ENCODE assay signal across 8 cellular contexts in genomic region chr17:40111221-40112128, GRCh38. TPM values are rescaled to one million over a fixed set of nuclear protein-coding genes. Genes with fewer than 3 reads are reported as not detected.
DNase-seq lines count a peak whose midpoint lies in the region; ATAC-seq, FAIRE-seq and TF ChIP-seq lines count a peak whose summit lies in the region.

No MANE protein-coding gene starts in this region.

- H2BK120ac ChIP-seq in IMR-90 (ENCODE audit: low read depth, low read length), result peak overlapping the region; percentile 93

- H3K27ac ChIP-seq in 22Rv1 (peak overlapping the region; percentile 89; the same call in 1 of the 2 replicates), IMR-90 (ENCODE audit: insufficient read depth, low read length) (peak overlapping the region; percentile 76), endothelial cell of umbilical vein (ENCODE audit: insufficient read depth, low read depth, low read length) (peak overlapping the region; percentile 88), mesodermal cell (ENCODE audit: low read depth, low read length, severe bottlenecking) (peak overlapping the region; percentile 89)

- TF ChIP-seq CTCF in 22Rv1 (IDR thresholded peaks at IDR 0.05) (peak; percentile 79), GM13977 (IDR thresholded peaks at IDR 0.05; ENCODE audit: extremely low read depth, insufficient read depth, missing control alignments) (peak; percentile 87), IMR-90 (conservative IDR thresholded peaks at IDR 0.05; ENCODE audit: low read depth, low read length) (peak; percentile 89), endothelial cell of umbilical vein (IDR thresholded peaks at IDR 0.05; ENCODE audit: extremely low read depth in 1 of 2, insufficient read depth in 1 of 2, low read depth in 1 of 2, low read length in 2 of 2) (peak; percentile 73 to 84)

- peak overlapping the region; percentile 10 to 87 for H4K8ac ChIP-seq in IMR-90 (ENCODE audit: low read depth in 2 of 2, low read length in 2 of 2)

- H3K23ac ChIP-seq in IMR-90 (ENCODE audit: low read depth, low read length), result peak overlapping the region; percentile 84

- no peaks in the 10 kb centered on the region for H3K9me3 ChIP-seq in IMR-90 (ENCODE audit: control insufficient read depth, insufficient read depth, low read length)
- H3K9me3 ChIP-seq in endothelial cell of umbilical vein (replicated peaks; ENCODE audit: control insufficient read depth, insufficient read depth, low read length), result no peaks in the 10 kb centered on the region
- H3K9me3 ChIP-seq in mesodermal cell (ENCODE audit: control insufficient read depth, low read length), result no peaks in the 10 kb centered on the region

- peak; percentile 92 for TF ChIP-seq RAD21 in IMR-90 (IDR thresholded peaks at IDR 0.05; ENCODE audit: low read length)

- CTCF ChIA-PET in IMR-90 (lab: Yijun Ruan, JAX) (interaction anchor here (0.6 to 2.5 kb wide), 17 partner anchors 10 to 97 kb away, joined by 3 to 12 read pairs (median 4); partner anchors contain the start of gene MED24), endothelial cell of umbilical vein (lab: Charles Lee) (interaction anchor here (0.6 to 5.8 kb wide), 31 partner anchors 8 to 1167 kb away, joined by 3 to 138 read pairs (median 6); partner anchors contain the start of genes CSF3, MED24, MSL1 and NR1D1)

- H3K9ac ChIP-seq in IMR-90 (ENCODE audit: low read depth, low read length) (peak overlapping the region; percentile 49), endothelial cell of umbilical vein (replicated peaks; ENCODE audit: extremely low read depth, insufficient read depth, low read length) (peak overlapping the region; percentile 75)

- H3K79me1 ChIP-seq in IMR-90 (ENCODE audit: low read depth in 1 of 2, low read length in 2 of 2), result peaks cover 0 to 47% of the 10 kb centered on the region in 2 experiments; a peak in 2 of 4 replicates

- dilution Hi-C loops in IMR-90 (cut with HindIII; ENCODE audit: low sequenced_read_pairs, unreplicated experiment), result no loop called here
- dilution Hi-C loops in endothelial cell of umbilical vein (cut with MboI; ENCODE audit: extremely low pct_ligation_motif_present, low sequenced_read_pairs), result no loop called here

- TF ChIP-seq POLR2A in IMR-90 (IDR thresholded peaks at IDR 0.05; ENCODE audit: low read depth, low read length), result 0 out of 2 replicates have a peak, but pooled peaks have one; percentile 25
- TF ChIP-seq POLR2A in endothelial cell of umbilical vein (IDR thresholded peaks at IDR 0.05; ENCODE audit: low read depth, low read length), result peak; percentile 25

- H3K79me2 ChIP-seq in endothelial cell of umbilical vein (ENCODE audit: control insufficient read depth, insufficient read depth, low read length), result no peaks in the 10 kb centered on the region

- H2AK5ac ChIP-seq in IMR-90 (ENCODE audit: low read depth, low read length), result peak overlapping the region; percentile 78

- H2BK20ac ChIP-seq in IMR-90 (ENCODE audit: low read depth, low read length), result peak overlapping the region; percentile 86

- peak overlapping the region; percentile 55; the same call in 1 of the 2 replicates for H3K56ac ChIP-seq in IMR-90 (ENCODE audit: extremely low read depth, insufficient read depth, low read length)

- peak; percentile 72 for ATAC-seq in IMR-90 (ENCODE audit: low read depth)

- H3K4ac ChIP-seq in IMR-90 (ENCODE audit: low read depth, low read length), result peak overlapping the region; percentile 90

- in situ Hi-C loops in GM13977 (cut with MboI; ENCODE audit: low pct_unique_long_range_greater_than_20kb, low sequenced_read_pairs, unreplicated experiment), result no loop called here
- in situ Hi-C loops in IMR-90 (cut with MboI; ENCODE audit: low sequenced_read_pairs), result no loop called here

- peak overlapping the region; percentile 58; the same call in 2 of the 3 replicates for H2BK15ac ChIP-seq in IMR-90 (ENCODE audit: low read depth, low read length)

- intact Hi-C loops in IMR-90 (cut with micrococcal nuclease) (loop anchor here (1.0 to 2.0 kb wide), 5 partner anchors 11 to 179 kb away; partner anchors contain the start of gene NR1D1), endothelial cell of umbilical vein (cut with micrococcal nuclease) (loop anchor here (1.0 kb wide), 9 partner anchors 10 to 152 kb away; partner anchors contain the start of gene PSMD3)

- H3K14ac ChIP-seq in IMR-90 (replicated peaks; ENCODE audit: low read depth, low read length), result peak overlapping the region; percentile 73

- H3K4me2 ChIP-seq in IMR-90 (ENCODE audit: low read depth, low read length) (peak overlapping the region; percentile 51), endothelial cell of umbilical vein (ENCODE audit: insufficient read depth, low read length) (peak overlapping the region; percentile 76)

- H3K9me1 ChIP-seq in IMR-90 (ENCODE audit: insufficient read depth, low read length) (peaks cover 23% of the 10 kb centered on the region), endothelial cell of umbilical vein (replicated peaks; ENCODE audit: control insufficient read depth, extremely low read depth, insufficient read depth, low read length) (no peaks in the 10 kb centered on the region)

- H3K27me3 ChIP-seq in IMR-90 (ENCODE audit: control insufficient read depth, insufficient read depth, low read length), result no peaks in the 10 kb centered on the region
- H3K27me3 ChIP-seq in endothelial cell of umbilical vein (ENCODE audit: control insufficient read depth in 2 of 2, insufficient read depth in 2 of 2, low read length in 2 of 2), result no peaks in the 10 kb centered on the region

- peak overlapping the region; percentile 89 for H2AFZ ChIP-seq in IMR-90 (replicated peaks; ENCODE audit: low read length, poor library complexity)
- H2AFZ ChIP-seq in endothelial cell of umbilical vein (ENCODE audit: low read depth, low read length), result peak overlapping the region; percentile 51

- POLR2A ChIA-PET in IMR-90 (lab: Charles Lee; ENCODE audit: unreplicated experiment), result interaction anchor here (0.5 kb wide), 1 partner anchor 13 kb away, joined by 3 read pairs; no protein-coding TSS in a partner anchor
- POLR2A ChIA-PET in endothelial cell of umbilical vein (lab: Charles Lee), result interaction anchor here (0.6 to 4.3 kb wide), 6 partner anchors 10 to 58 kb away, joined by 3 to 56 read pairs (median 4); partner anchors contain the start of genes MED24 and NR1D1

- H3K4me1 ChIP-seq in IMR-90 (ENCODE audit: control insufficient read depth, insufficient read depth, low read length) (peaks cover 52% of the 10 kb centered on the region), endothelial cell of umbilical vein (ENCODE audit: control insufficient read depth, extremely low read depth, insufficient read depth, low read length) (peaks cover 62% of the 10 kb centered on the region), mesodermal cell (ENCODE audit: control insufficient read depth, insufficient read depth, low read length, poor library complexity, severe bottlenecking) (peaks cover 57% of the 10 kb centered on the region)

- peak overlapping the region; percentile 13; the same call in 1 of the 2 replicates for H3K18ac ChIP-seq in IMR-90 (ENCODE audit: low read depth, low read length)

- no peak overlapping the region for H3K4me3 ChIP-seq in IMR-90 (ENCODE audit: insufficient read depth, low read depth, low read length)
- peak overlapping the region in 1 of 3 experiments; percentile 6 for H3K4me3 ChIP-seq in endothelial cell of umbilical vein (replicated peaks in 1 of 3; ENCODE audit: insufficient read depth in 1 of 3, low read depth in 1 of 3, low read length in 3 of 3)
- H3K4me3 ChIP-seq in mesodermal cell (ENCODE audit: extremely low read depth, insufficient read depth, low read length, poor library complexity, severe bottlenecking), result peak overlapping the region; percentile 6

- no peaks in the 10 kb centered on the region for H3K36me3 ChIP-seq in IMR-90 (ENCODE audit: control insufficient read depth, insufficient read depth, low read length)
- no peaks in the 10 kb centered on the region for H3K36me3 ChIP-seq in endothelial cell of umbilical vein (ENCODE audit: control insufficient read depth in 2 of 2, extremely low read depth in 1 of 2, insufficient read depth in 2 of 2, low read length in 2 of 2)
- H3K36me3 ChIP-seq in mesodermal cell (ENCODE audit: control insufficient read depth, insufficient read depth, low read length), result no peaks in the 10 kb centered on the region

- 0% methylated on average over 2 of the region's 12 CpGs; no CpG with 5 or more reads in 1 of the 2 experiments for WGBS in IMR-90 (ENCODE audit: extremely low coverage in 2 of 2, insufficient read length in 1 of 2), 2 experiments
- 11 to 16% methylated on average over 7 to 8 of the region's 12 CpGs for WGBS in mesodermal cell (ENCODE audit: insufficient coverage in 2 of 2), 2 experiments

- peak overlapping the region; percentile 95 for H2AK9ac ChIP-seq in IMR-90 (replicated peaks; ENCODE audit: low read depth, low read length, poor library complexity)

- H4K91ac ChIP-seq in IMR-90 (ENCODE audit: insufficient read depth, low read depth, low read length), result peak overlapping the region; percentile 79

- peaks cover 5% of the 10 kb centered on the region; the same call in 1 of the 2 replicates for H4K20me1 ChIP-seq in IMR-90 (ENCODE audit: insufficient read depth, low read length)
- H4K20me1 ChIP-seq in endothelial cell of umbilical vein (replicated peaks; ENCODE audit: control insufficient read depth, extremely low read depth, insufficient read depth, low read length), result no peaks in the 10 kb centered on the region

- peak; percentile 98 for FAIRE-seq in endothelial cell of umbilical vein (lab: Jason Lieb, UNC)

- BruUV-seq in IMR-90 (replicated peaks; lab: Mats Ljungman, UMichigan) (no TSS peak), endothelial cell of umbilical vein (replicated peaks; lab: Mats Ljungman, UMichigan) (no TSS peak)

- H4K5ac ChIP-seq in IMR-90 (ENCODE audit: low read depth, low read length), result peak overlapping the region; percentile 47

- DNase-seq in GM13977 (ENCODE audit: low spot score) (peak; percentile 82), IMR-90 (peak; percentile 97), NOMO-1 treated with DMSO at 0.1 percent for 48 hours (lab: John Stamatoyannopoulos, UW; ENCODE audit: unreplicated experiment) (peak; percentile 84), endothelial cell of umbilical vein (ENCODE audit: low read depth, low spot score) (peak; percentile 97)
- peak; percentile 79 for DNase-seq in activated CD8-positive, alpha-beta memory T cell treated with anti-CD3 and anti-CD28 coated beads, Interleukin-2, amount 50 U/mL, for 48 hours
- peak; percentile 66 for DNase-seq in stimulated activated naive CD4-positive, alpha-beta T cell treated with Interleukin-2 at 50 U/mL for 16 hours (lab: John Stamatoyannopoulos, UW)

- peak overlapping the region; percentile 75 for H2BK5ac ChIP-seq in IMR-90 (ENCODE audit: low read depth, low read length, poor library complexity, severe bottlenecking)

RNA-seq across cellular contexts. Expression of gene MSL1, which starts 10.3 kb away (rescaled TPM):
- 28.3 and 29.7 TPM in 2 replicates for total RNA-seq in IMR-90 (2012; rRNA removed)
- 38.4 and 48.4 TPM in 2 replicates for polyA plus RNA-seq in IMR-90 (2012; rRNA removed)
- 12.2 and 14.7 TPM in 2 replicates for polyA plus RNA-seq in IMR-90 (2012; cell fraction: cytosol; rRNA removed)
- polyA plus RNA-seq in IMR-90 (2012; cell fraction: nucleus; rRNA removed; ENCODE audit: low replicate concordance), result 45.5 and 129 TPM in 2 replicates
- total RNA-seq in endothelial cell of umbilical vein, result 90.8 and 95.0 TPM in 2 replicates
- 27.7 and 30.9 TPM in 2 replicates for polyA plus RNA-seq in endothelial cell of umbilical vein
- 44.4 and 44.8 TPM in 2 replicates for polyA plus RNA-seq in endothelial cell of umbilical vein (2011; cell fraction: cytosol; rRNA removed)
- 136 and 195 TPM in 2 replicates for polyA plus RNA-seq in endothelial cell of umbilical vein (2011; cell fraction: nucleus; rRNA removed)
- polyA plus RNA-seq in endothelial cell of umbilical vein (2012), result 67.5 and 74.7 TPM in 2 replicates
- 36.7 and 37.8 TPM in 2 replicates for polyA minus RNA-seq in endothelial cell of umbilical vein
- polyA minus RNA-seq in endothelial cell of umbilical vein (2011; cell fraction: cytosol; rRNA and poly(A)+ RNA removed), result 29.3 TPM
- polyA minus RNA-seq in endothelial cell of umbilical vein (2011; cell fraction: nucleus; rRNA and poly(A)+ RNA removed), result 39.9 and 47.9 TPM in 2 replicates
- 81.0 TPM for polyA plus RNA-seq in mesodermal cell (2013, experiment 1 of 2)
- polyA plus RNA-seq in mesodermal cell (2013, experiment 2 of 2), result 79.8 TPM

RNA-seq across cellular contexts. Expression of gene NR1D1, which starts 11.1 kb away (rescaled TPM):
- total RNA-seq in IMR-90 (2012; rRNA removed) (0.28 and 0.36 TPM in 2 replicates), endothelial cell of umbilical vein (5.2 and 6.1 TPM in 2 replicates)
- polyA plus RNA-seq in IMR-90 (2012; rRNA removed) (4.4 and 7.2 TPM in 2 replicates), endothelial cell of umbilical vein (2.3 and 2.5 TPM in 2 replicates)
- 4.1 and 8.6 TPM in 2 replicates for polyA plus RNA-seq in IMR-90 (2012; cell fraction: cytosol; rRNA removed)
- polyA plus RNA-seq in IMR-90 (2012; cell fraction: nucleus; rRNA removed; ENCODE audit: low replicate concordance), result 11.1 and 25.2 TPM in 2 replicates
- polyA plus RNA-seq in endothelial cell of umbilical vein (2011; cell fraction: cytosol; rRNA removed), result 2.5 and 3.0 TPM in 2 replicates
- polyA plus RNA-seq in endothelial cell of umbilical vein (2011; cell fraction: nucleus; rRNA removed), result 7.6 and 11.8 TPM in 2 replicates
- polyA plus RNA-seq in endothelial cell of umbilical vein (2012), result 5.3 and 8.8 TPM in 2 replicates
- polyA minus RNA-seq in endothelial cell of umbilical vein, result 2.2 and 3.5 TPM in 2 replicates
- polyA minus RNA-seq in endothelial cell of umbilical vein (2011; cell fraction: cytosol; rRNA and poly(A)+ RNA removed), result 3.9 TPM
- 6.3 and 11.7 TPM in 2 replicates for polyA minus RNA-seq in endothelial cell of umbilical vein (2011; cell fraction: nucleus; rRNA and poly(A)+ RNA removed)
- polyA plus RNA-seq in mesodermal cell (2013, experiment 1 of 2), result 8.1 TPM
- 6.0 TPM for polyA plus RNA-seq in mesodermal cell (2013, experiment 2 of 2)

RNA-seq across cellular contexts. Expression of gene CASC3, which starts 28.9 kb away (rescaled TPM):
- total RNA-seq in IMR-90 (2012; rRNA removed) (24.4 and 25.1 TPM in 2 replicates), endothelial cell of umbilical vein (91.2 and 107 TPM in 2 replicates)
- polyA plus RNA-seq in IMR-90 (2012; rRNA removed) (36.2 and 38.9 TPM in 2 replicates), endothelial cell of umbilical vein (59.9 and 64.1 TPM in 2 replicates)
- polyA plus RNA-seq in IMR-90 (2012; cell fraction: cytosol; rRNA removed), result 15.9 and 19.2 TPM in 2 replicates
- 83.7 and 153 TPM in 2 replicates for polyA plus RNA-seq in IMR-90 (2012; cell fraction: nucleus; rRNA removed; ENCODE audit: low replicate concordance)
- 42.1 and 43.5 TPM in 2 replicates for polyA plus RNA-seq in endothelial cell of umbilical vein (2011; cell fraction: cytosol; rRNA removed)
- polyA plus RNA-seq in endothelial cell of umbilical vein (2011; cell fraction: nucleus; rRNA removed), result 173 and 182 TPM in 2 replicates
- polyA plus RNA-seq in endothelial cell of umbilical vein (2012), result 63.5 and 73.6 TPM in 2 replicates
- polyA minus RNA-seq in endothelial cell of umbilical vein, result 68.1 and 70.7 TPM in 2 replicates
- 18.6 TPM for polyA minus RNA-seq in endothelial cell of umbilical vein (2011; cell fraction: cytosol; rRNA and poly(A)+ RNA removed)
- 51.7 and 69.2 TPM in 2 replicates for polyA minus RNA-seq in endothelial cell of umbilical vein (2011; cell fraction: nucleus; rRNA and poly(A)+ RNA removed)
- 75.2 TPM for polyA plus RNA-seq in mesodermal cell (2013, experiment 1 of 2)
- polyA plus RNA-seq in mesodermal cell (2013, experiment 2 of 2), result 72.6 TPM

RNA-seq across cellular contexts. Expression of gene THRA, which starts 48.7 kb away (rescaled TPM):
- total RNA-seq in IMR-90 (2012; rRNA removed), result 20.8 and 22.0 TPM in 2 replicates
- 21.9 and 23.4 TPM in 2 replicates for polyA plus RNA-seq in IMR-90 (2012; rRNA removed)
- 22.4 and 25.8 TPM in 2 replicates for polyA plus RNA-seq in IMR-90 (2012; cell fraction: cytosol; rRNA removed)
- polyA plus RNA-seq in IMR-90 (2012; cell fraction: nucleus; rRNA removed; ENCODE audit: low replicate concordance), result 17.8 and 22.5 TPM in 2 replicates
- 24.9 and 29.6 TPM in 2 replicates for total RNA-seq in endothelial cell of umbilical vein
- 17.4 and 18.8 TPM in 2 replicates for polyA plus RNA-seq in endothelial cell of umbilical vein
- polyA plus RNA-seq in endothelial cell of umbilical vein (2011; cell fraction: cytosol; rRNA removed), result 17.9 and 18.5 TPM in 2 replicates
- polyA plus RNA-seq in endothelial cell of umbilical vein (2011; cell fraction: nucleus; rRNA removed), result 14.3 and 20.5 TPM in 2 replicates
- polyA plus RNA-seq in endothelial cell of umbilical vein (2012), result 22.3 and 27.8 TPM in 2 replicates
- 18.1 and 19.7 TPM in 2 replicates for polyA minus RNA-seq in endothelial cell of umbilical vein
- polyA minus RNA-seq in endothelial cell of umbilical vein (2011; cell fraction: cytosol; rRNA and poly(A)+ RNA removed), result 7.4 TPM
- 6.3 and 8.5 TPM in 2 replicates for polyA minus RNA-seq in endothelial cell of umbilical vein (2011; cell fraction: nucleus; rRNA and poly(A)+ RNA removed)
- polyA plus RNA-seq in mesodermal cell (2013, experiment 1 of 2), result 20.7 TPM
- polyA plus RNA-seq in mesodermal cell (2013, experiment 2 of 2), result 21.5 TPM

RNA-seq across cellular contexts. Expression of gene MED24, which starts 57.3 kb away (rescaled TPM):
- total RNA-seq in IMR-90 (2012; rRNA removed) (18.6 and 25.8 TPM in 2 replicates), endothelial cell of umbilical vein (120 and 124 TPM in 2 replicates)
- polyA plus RNA-seq in IMR-90 (2012; rRNA removed) (73.6 and 79.0 TPM in 2 replicates), endothelial cell of umbilical vein (120 and 122 TPM in 2 replicates)
- polyA plus RNA-seq in IMR-90 (2012; cell fraction: cytosol; rRNA removed), result 29.9 and 49.0 TPM in 2 replicates
- 167 and 365 TPM in 2 replicates for polyA plus RNA-seq in IMR-90 (2012; cell fraction: nucleus; rRNA removed; ENCODE audit: low replicate concordance)
- polyA plus RNA-seq in endothelial cell of umbilical vein (2011; cell fraction: cytosol; rRNA removed), result 98.6 and 101 TPM in 2 replicates
- polyA plus RNA-seq in endothelial cell of umbilical vein (2011; cell fraction: nucleus; rRNA removed), result 353 and 444 TPM in 2 replicates
- polyA plus RNA-seq in endothelial cell of umbilical vein (2012), result 97.1 and 98.7 TPM in 2 replicates
- 152 and 208 TPM in 2 replicates for polyA minus RNA-seq in endothelial cell of umbilical vein
- 84.2 TPM for polyA minus RNA-seq in endothelial cell of umbilical vein (2011; cell fraction: cytosol; rRNA and poly(A)+ RNA removed)
- polyA minus RNA-seq in endothelial cell of umbilical vein (2011; cell fraction: nucleus; rRNA and poly(A)+ RNA removed), result 180 and 192 TPM in 2 replicates
- polyA plus RNA-seq in mesodermal cell (2013, experiment 1 of 2), result 73.9 TPM
- polyA plus RNA-seq in mesodermal cell (2013, experiment 2 of 2), result 73.6 TPM
